In the genomic region with DNA sequence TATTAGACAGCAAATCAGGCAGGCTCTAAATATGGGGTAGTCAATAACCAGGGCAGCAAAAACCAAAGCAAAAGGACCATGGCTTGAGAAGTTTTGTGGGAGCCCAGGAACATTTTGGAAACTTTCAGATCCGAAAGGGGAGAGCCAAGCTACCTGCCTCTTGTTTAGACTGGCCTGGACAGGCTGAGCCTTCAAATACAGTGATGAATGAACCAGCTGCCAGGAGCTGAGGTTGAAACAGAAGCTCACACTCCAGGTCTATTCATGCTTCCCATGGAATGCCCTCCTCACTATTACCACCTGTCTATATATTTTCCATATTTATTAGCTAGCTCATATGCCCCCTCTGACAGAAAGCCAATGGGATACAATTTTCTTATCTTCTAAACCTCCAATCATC, we compare ENCODE assay signal across 26 cellular contexts.
"Had no signal": no experiment of that assay in that cellular context is flagged by ENCODE, and none has a peak within 500 bp of the region (broad histone marks: within the 10 kb centered on the region; RNA-seq: fewer than 3 reads in every experiment).

No MANE protein-coding gene starts in this region.

- DNase-seq: dermis blood vessel endothelial cell; effector memory CD4-positive, alpha-beta T cell; esophagus squamous epithelium; left cardiac atrium; left lung; mesenchymal stem cell; mucosa of descending colon; naive thymus-derived CD4-positive, alpha-beta T cell; stimulated activated CD4-positive, alpha-beta T cell treated with anti-CD3 and anti-CD28 coated beads, Interleukin-12 subunit alpha, Interleukin-12 subunit beta, amount 100 ng/mL, for 4 hours; stimulated activated CD4-positive, alpha-beta T cell treated with anti-CD3 and anti-CD28 coated beads, Interleukin-1b, Interleukin-23, amount 100 ng/mL, for 48 hours; stimulated activated CD4-positive, alpha-beta T cell treated with anti-CD3 and anti-CD28 coated beads, Interleukin-4, amount 100 ng/mL, for 1 hour; stimulated activated CD8-positive, alpha-beta memory T cell treated with anti-CD3 and anti-CD28 coated beads, Interleukin-4, amount 100 ng/mL, for 48 hours; stimulated activated naive CD4-positive, alpha-beta T cell; stimulated activated naive CD8-positive, alpha-beta T cell treated with anti-CD3 and anti-CD28 coated beads, Interleukin-15, amount 100 ng/mL, for 72 hours; thyroid gland; trophoblast cell had no signal

- H3K27ac ChIP-seq: coronary artery, left lung, neural progenitor cell, prostate gland, right atrium auricular region, thyroid gland, vagina had no signal

- H3K36me3 Mint-ChIP-seq: mesothelial cell of epicardium; naive thymus-derived CD4-positive, alpha-beta T cell; neural progenitor cell had no signal

- FAIRE-seq: endothelial cell of umbilical vein, frontal cortex had no signal

- H3K9me3 ChIP-seq: esophagus squamous epithelium, left lung, mucosa of descending colon, prostate gland, right atrium auricular region, thyroid gland, vagina had no signal

- H3K27me3 ChIP-seq: left lung, neural progenitor cell, right atrium auricular region, thyroid gland, vagina had no signal

- H3K9me3 Mint-ChIP-seq: mesothelial cell of epicardium; naive thymus-derived CD4-positive, alpha-beta T cell; nephron; neural progenitor cell; stimulated activated naive CD8-positive, alpha-beta T cell treated with anti-CD3 and anti-CD28 coated beads, Interleukin-15, amount 100 ng/mL, for 72 hours had no signal

- H3K4me3 Mint-ChIP-seq: mesothelial cell of epicardium; naive thymus-derived CD4-positive, alpha-beta T cell; nephron; neural progenitor cell; stimulated activated naive CD8-positive, alpha-beta T cell treated with anti-CD3 and anti-CD28 coated beads, Interleukin-15, amount 100 ng/mL, for 72 hours had no signal

- H3K9ac ChIP-seq: neural progenitor cell had no signal

- H3K27ac Mint-ChIP-seq: mesothelial cell of epicardium; nephron; neural progenitor cell; stimulated activated naive CD8-positive, alpha-beta T cell treated with anti-CD3 and anti-CD28 coated beads, Interleukin-15, amount 100 ng/mL, for 72 hours had no signal

- H3K4me2 ChIP-seq: neural progenitor cell, smooth muscle cell had no signal

- H2AFZ ChIP-seq: neural progenitor cell had no signal

- H3K36me3 ChIP-seq: esophagus squamous epithelium, left lung, neural progenitor cell, prostate gland, right atrium auricular region, thyroid gland, vagina had no signal

- H3K27me3 Mint-ChIP-seq: stimulated activated naive CD8-positive, alpha-beta T cell treated with anti-CD3 and anti-CD28 coated beads, Interleukin-15, amount 100 ng/mL, for 72 hours had no signal

- H3K4me1 Mint-ChIP-seq: mesothelial cell of epicardium; nephron; stimulated activated naive CD8-positive, alpha-beta T cell treated with anti-CD3 and anti-CD28 coated beads, Interleukin-15, amount 100 ng/mL, for 72 hours had no signal

- H3K4me1 ChIP-seq: left lung, neural progenitor cell, prostate gland, right atrium auricular region, thyroid gland, vagina had no signal

- H3K4me3 ChIP-seq: coronary artery, esophagus squamous epithelium, left lung, mucosa of descending colon, neural progenitor cell, prostate gland, right atrium auricular region, smooth muscle cell, thyroid gland, vagina had no signal
